ENCODE assay signal across 13 cellular contexts in genomic region chr15:92891533-92892200, GRCh38. TPM values are rescaled to one million over a fixed set of nuclear protein-coding genes. Genes with fewer than 3 reads are reported as not detected.
DNase-seq lines count a peak whose midpoint lies in the region; ATAC-seq and TF ChIP-seq lines count a peak whose summit lies in the region.
"Had no signal": no experiment of that assay in that cellular context is flagged by ENCODE, and none has a peak within 500 bp of the region (broad histone marks: within the 10 kb centered on the region; RNA-seq: fewer than 3 reads in every experiment).

No MANE protein-coding gene starts in this region.

- H3K4me3 ChIP-seq in fibroblast of the aortic adventitia (ENCODE audit: low read depth, low read length): no peak overlapping the region
- H3K4me3 ChIP-seq: esophagus squamous epithelium, tibial nerve had no signal

- no peak for DNase-seq in activated CD8-positive, alpha-beta memory T cell treated with anti-CD3 and anti-CD28 coated beads, Interleukin-2, amount 10 ng/mL, durations not matched to agents 7 days and 5 days
- no peak for DNase-seq in activated CD8-positive, alpha-beta memory T cell treated with anti-CD3 and anti-CD28 coated beads for 24 hours
- DNase-seq in WTC11 (ENCODE audit: low spot score): no peak
- peak; percentile 3 for DNase-seq in fibroblast of the aortic adventitia (ENCODE audit: low read depth)
- DNase-seq in stimulated activated naive B cell treated with anti-CD40 and anti-IgM and Interleukin-4, amounts not matched to agents 10 μg/mL and 1 μg/mL and 100 μg/mL, for 72 hours: no peak
- no peak for DNase-seq in NCI-H2029 treated with DMSO at 0.1 percent for 48 hours (lab: John Stamatoyannopoulos, UW)
- DNase-seq in superior temporal gyrus (ENCODE audit: extremely low spot score): no peak
- DNase-seq: DMS79 treated with DMSO at 0.1 percent for 48 hours, esophagus squamous epithelium, NCI-H1092 treated with DMSO at 0.1 percent for 48 hours, NCI-H524 had no signal

- peak overlapping the region; percentile 69 for H3K27ac Mint-ChIP-seq in activated CD8-positive, alpha-beta memory T cell treated with anti-CD3 and anti-CD28 coated beads, Interleukin-2, amount 10 ng/mL, durations not matched to agents 7 days and 5 days
- H3K27ac Mint-ChIP-seq in WTC11: peak overlapping the region; percentile 45
- peak overlapping the region; percentile 42 for H3K27ac Mint-ChIP-seq in stimulated activated naive B cell treated with anti-CD40 and anti-IgM and Interleukin-4, amounts not matched to agents 10 μg/mL and 1 μg/mL and 100 μg/mL, for 72 hours

- H3K9me3 Mint-ChIP-seq in activated CD8-positive, alpha-beta memory T cell treated with anti-CD3 and anti-CD28 coated beads, Interleukin-2, amount 10 ng/mL, durations not matched to agents 7 days and 5 days (ENCODE audit: low read depth): no peaks in the 10 kb centered on the region
- peaks cover 3% of the 10 kb centered on the region; the same call in 1 of the 2 replicates for H3K9me3 Mint-ChIP-seq in WTC11
- H3K9me3 Mint-ChIP-seq in stimulated activated naive B cell treated with anti-CD40 and anti-IgM and Interleukin-4, amounts not matched to agents 10 μg/mL and 1 μg/mL and 100 μg/mL, for 72 hours: peaks cover 0 to 2% of the 10 kb centered on the region in 2 donors

- H3K27me3 Mint-ChIP-seq in activated CD8-positive, alpha-beta memory T cell treated with anti-CD3 and anti-CD28 coated beads, Interleukin-2, amount 10 ng/mL, durations not matched to agents 7 days and 5 days: no peaks in the 10 kb centered on the region
- no peaks in the 10 kb centered on the region for H3K27me3 Mint-ChIP-seq in WTC11 (ENCODE audit: low read depth)
- no peaks in the 10 kb centered on the region for H3K27me3 Mint-ChIP-seq in stimulated activated naive B cell treated with anti-CD40 and anti-IgM and Interleukin-4, amounts not matched to agents 10 μg/mL and 1 μg/mL and 100 μg/mL, for 72 hours

- H3K36me3 Mint-ChIP-seq in activated CD8-positive, alpha-beta memory T cell treated with anti-CD3 and anti-CD28 coated beads, Interleukin-2, amount 10 ng/mL, durations not matched to agents 7 days and 5 days: peaks cover 74% of the 10 kb centered on the region
- peaks cover 80% of the 10 kb centered on the region for H3K36me3 Mint-ChIP-seq in WTC11
- peaks cover 48 to 63% of the 10 kb centered on the region in 2 donors for H3K36me3 Mint-ChIP-seq in stimulated activated naive B cell treated with anti-CD40 and anti-IgM and Interleukin-4, amounts not matched to agents 10 μg/mL and 1 μg/mL and 100 μg/mL, for 72 hours

- peak overlapping the region; percentile 39 for H3K4me3 Mint-ChIP-seq in activated CD8-positive, alpha-beta memory T cell treated with anti-CD3 and anti-CD28 coated beads, Interleukin-2, amount 10 ng/mL, durations not matched to agents 7 days and 5 days
- no peak overlapping the region for H3K4me3 Mint-ChIP-seq in WTC11
- H3K4me3 Mint-ChIP-seq in stimulated activated naive B cell treated with anti-CD40 and anti-IgM and Interleukin-4, amounts not matched to agents 10 μg/mL and 1 μg/mL and 100 μg/mL, for 72 hours: no peak overlapping the region

- no peak for TF ChIP-seq CTCF in WTC11 (IDR thresholded peaks at IDR 0.05)
- no peak for TF ChIP-seq CTCF in fibroblast of the aortic adventitia (IDR thresholded peaks at IDR 0.05; ENCODE audit: insufficient read depth, low read length)

- CTCF ChIA-PET in activated CD8-positive, alpha-beta memory T cell treated with anti-CD3 and anti-CD28 coated beads, Interleukin-2, amount 10 ng/mL, durations not matched to agents 7 days and 5 days (lab: Charles Lee): no interaction called here
- CTCF ChIA-PET in WTC11 (lab: Charles Lee): no interaction called here

- H3K4me1 Mint-ChIP-seq in activated CD8-positive, alpha-beta memory T cell treated with anti-CD3 and anti-CD28 coated beads, Interleukin-2, amount 10 ng/mL, durations not matched to agents 7 days and 5 days: peaks cover 75% of the 10 kb centered on the region
- H3K4me1 Mint-ChIP-seq in WTC11: peaks cover 15% of the 10 kb centered on the region
- peaks cover 15 to 47% of the 10 kb centered on the region in 2 donors for H3K4me1 Mint-ChIP-seq in stimulated activated naive B cell treated with anti-CD40 and anti-IgM and Interleukin-4, amounts not matched to agents 10 μg/mL and 1 μg/mL and 100 μg/mL, for 72 hours

- POLR2A ChIA-PET in WTC11 (lab: Charles Lee): interaction anchor here (0.6 to 1.3 kb wide), 2 partner anchors 10 to 82 kb away, joined by 3 to 4 read pairs; no protein-coding TSS in a partner anchor

- no peak for ATAC-seq in activated CD8-positive, alpha-beta memory T cell treated with anti-CD3 and anti-CD28 coated beads, Interleukin-2, amount 10 ng/mL, durations not matched to agents 7 days and 5 days
- no peak for ATAC-seq in WTC11
- ATAC-seq in stimulated activated naive B cell treated with anti-CD40 and anti-IgM and Interleukin-4, amounts not matched to agents 10 μg/mL and 1 μg/mL and 100 μg/mL, for 72 hours (replicated peaks): no peak
- no peak for ATAC-seq in GM19324 (IDR thresholded peaks at IDR 0.05; ENCODE audit: low FRiP score, unreplicated experiment)

TF ChIP-seq in WTC11, 78 proteins besides CTCF, POLR2A, EP300 and RAD21 (continues in another document):
- TF ChIP-seq FOXP4 (CRISPR knock-in tag; IDR thresholded peaks at IDR 0.05): no peak
- TF ChIP-seq RELA (CRISPR knock-in tag; IDR thresholded peaks at IDR 0.05; ENCODE audit: borderline replicate concordance): no peak
- no peak for TF ChIP-seq ZNF317 (CRISPR knock-in tag; IDR thresholded peaks at IDR 0.05; ENCODE audit: borderline replicate concordance, low read depth)
- TF ChIP-seq ATF1 (CRISPR knock-in tag; IDR thresholded peaks at IDR 0.05): no peak
- TF ChIP-seq, protein P1, sequence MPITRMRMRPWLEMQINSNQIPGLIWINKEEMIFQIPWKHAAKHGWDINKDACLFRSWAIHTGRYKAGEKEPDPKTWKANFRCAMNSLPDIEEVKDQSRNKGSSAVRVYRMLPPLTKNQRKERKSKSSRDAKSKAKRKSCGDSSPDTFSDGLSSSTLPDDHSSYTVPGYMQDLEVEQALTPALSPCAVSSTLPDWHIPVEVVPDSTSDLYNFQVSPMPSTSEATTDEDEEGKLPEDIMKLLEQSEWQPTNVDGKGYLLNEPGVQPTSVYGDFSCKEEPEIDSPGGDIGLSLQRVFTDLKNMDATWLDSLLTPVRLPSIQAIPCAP (CRISPR knock-in tag; IDR thresholded peaks at IDR 0.05): no peak
- TF ChIP-seq ATF3 (CRISPR knock-in tag; conservative IDR thresholded peaks at IDR 0.05): no peak
- no peak for TF ChIP-seq HMGA2 (CRISPR knock-in tag; IDR thresholded peaks at IDR 0.05)
- no peak for TF ChIP-seq ATF6 (CRISPR knock-in tag; IDR thresholded peaks at IDR 0.05)
- no peak for TF ChIP-seq ELF4 (CRISPR knock-in tag; IDR thresholded peaks at IDR 0.05; ENCODE audit: low read depth)
- TF ChIP-seq SOX15 (CRISPR knock-in tag; IDR thresholded peaks at IDR 0.05): no peak
- TF ChIP-seq SMAD3 (CRISPR knock-in tag; IDR thresholded peaks at IDR 0.05; ENCODE audit: borderline replicate concordance): no peak
- no peak for TF ChIP-seq ZNF232 (CRISPR knock-in tag; IDR thresholded peaks at IDR 0.05)
- no peak for TF ChIP-seq FOXP1 (CRISPR knock-in tag; IDR thresholded peaks at IDR 0.05; ENCODE audit: borderline replicate concordance)
- TF ChIP-seq RORB (CRISPR knock-in tag; IDR thresholded peaks at IDR 0.05): no peak
- no peak for TF ChIP-seq MYBL2 (CRISPR knock-in tag; IDR thresholded peaks at IDR 0.05)
- no peak for TF ChIP-seq ZNF416 (CRISPR knock-in tag; IDR thresholded peaks at IDR 0.05)

RNA-seq across cellular contexts. Expression of gene CHD2, which starts 8.5 kb away (rescaled TPM):
- total RNA-seq in activated CD8-positive, alpha-beta memory T cell treated with anti-CD3 and anti-CD28 coated beads, Interleukin-2, amount 10 ng/mL, durations not matched to agents 7 days and 5 days: 100 to 1,000 TPM; 121 to 151 TPM
- total RNA-seq in WTC11 (2021) (75.8 to 101 TPM (median 87.6 TPM) in 3 replicates), fibroblast of the aortic adventitia (ENCODE audit: low replicate concordance) (83.7 and 253 TPM in 2 replicates)
